In genomic region chr2:183093857-183094657, GRCh38 we compare ENCODE assay signal across 9 cellular contexts. TPM values are rescaled to one million over a fixed set of nuclear protein-coding genes. Genes with fewer than 3 reads are reported as not detected.
DNase-seq lines count a peak whose midpoint lies in the region; ATAC-seq and TF ChIP-seq lines count a peak whose summit lies in the region.
"Had no signal": no experiment of that assay in that cellular context is flagged by ENCODE, and none has a peak within 500 bp of the region (broad histone marks: within the 10 kb centered on the region; RNA-seq: fewer than 3 reads in every experiment).

No MANE protein-coding gene starts in this region.

- H3K36me3 ChIP-seq in prostate gland: no peaks in the 10 kb centered on the region
- H3K36me3 ChIP-seq: neutrophil had no signal

- TF ChIP-seq CTCF in GM12873 (IDR thresholded peaks at IDR 0.05; ENCODE audit: insufficient read depth, low read depth, low read length, missing control alignments) (peak; percentile 22), prostate gland (IDR thresholded peaks at IDR 0.05) (no peak)

- 55% methylated on average over 2 of the region's 2 CpGs for WGBS in prostate gland

- H3K4me1 Mint-ChIP-seq in stimulated activated naive CD8-positive, alpha-beta T cell treated with anti-CD3 and anti-CD28 coated beads, Interleukin-15, amount 100 ng/mL, for 72 hours: no peaks in the 10 kb centered on the region

- H3K27ac Mint-ChIP-seq in stimulated activated naive CD8-positive, alpha-beta T cell treated with anti-CD3 and anti-CD28 coated beads, Interleukin-15, amount 100 ng/mL, for 72 hours: no peak overlapping the region

- H3K4me3 Mint-ChIP-seq in stimulated activated naive CD8-positive, alpha-beta T cell treated with anti-CD3 and anti-CD28 coated beads, Interleukin-15, amount 100 ng/mL, for 72 hours: no peak overlapping the region

- no peaks in the 10 kb centered on the region for H3K4me1 ChIP-seq in prostate gland (replicated peaks)

- no peaks in the 10 kb centered on the region for H3K27me3 ChIP-seq in prostate gland (replicated peaks; ENCODE audit: insufficient read depth)
- H3K27me3 ChIP-seq: neutrophil had no signal

- DNase-seq in fibroblast of gingiva (ENCODE audit: low read depth) (peak; percentile 62), prostate gland (ENCODE audit: low spot score) (no peak), NCI-H1417 treated with DMSO at 0.1 percent for 48 hours (lab: John Stamatoyannopoulos, UW) (no peak)
- no peak for DNase-seq in stimulated activated naive CD8-positive, alpha-beta T cell treated with anti-CD3 and anti-CD28 coated beads, Interleukin-15, amount 100 ng/mL, for 72 hours
- no peak for DNase-seq in stimulated activated CD4-positive, alpha-beta T cell treated with anti-CD3 and anti-CD28 coated beads, Interleukin-12 subunit alpha, Interleukin-12 subunit beta, amount 100 ng/mL, for 4 hours

- ATAC-seq in GM21515 (IDR thresholded peaks at IDR 0.05; ENCODE audit: unreplicated experiment) (peak; percentile 71), HG03432 (IDR thresholded peaks at IDR 0.05; ENCODE audit: unreplicated experiment) (peak; percentile 85)
- no peak for ATAC-seq in stimulated activated naive CD8-positive, alpha-beta T cell treated with anti-CD3 and anti-CD28 coated beads, Interleukin-15, amount 100 ng/mL, for 72 hours

- intact Hi-C loops in prostate gland (cut with DNase I): no loop called here

- no peaks in the 10 kb centered on the region for H3K27me3 Mint-ChIP-seq in stimulated activated naive CD8-positive, alpha-beta T cell treated with anti-CD3 and anti-CD28 coated beads, Interleukin-15, amount 100 ng/mL, for 72 hours

- TF ChIP-seq POLR2A in prostate gland (IDR thresholded peaks at IDR 0.05): no peak

- no peak overlapping the region for H3K4me3 ChIP-seq in prostate gland

- no peaks in the 10 kb centered on the region for H3K9me3 ChIP-seq in prostate gland
- H3K9me3 ChIP-seq: neutrophil had no signal

- no peak overlapping the region for H3K27ac ChIP-seq in prostate gland
- H3K27ac ChIP-seq: neutrophil had no signal

- H3K9me3 Mint-ChIP-seq in stimulated activated naive CD8-positive, alpha-beta T cell treated with anti-CD3 and anti-CD28 coated beads, Interleukin-15, amount 100 ng/mL, for 72 hours: no peaks in the 10 kb centered on the region

RNA-seq across cellular contexts. Expression of gene DUSP19, which starts 15.5 kb away (rescaled TPM):
- total RNA-seq in prostate gland: 1 to 10 TPM; 2.1 to 2.5 TPM

RNA-seq across cellular contexts. Expression of gene NUP35, which starts 30.2 kb away (rescaled TPM):
- total RNA-seq in prostate gland: 10 to 100 TPM; 14.8 to 16.4 TPM

RNA-seq across cellular contexts. Expression of gene NCKAP1, which starts 55.8 kb away (rescaled TPM):
- 100 to 1,000 TPM in 1 of 2 donors, 10 to 100 TPM in 1; 81.7 to 116 TPM for total RNA-seq in prostate gland
